1 cellular context compared by ENCODE assay signal in genomic region chr12:57765003-57765697, GRCh38.
TF ChIP-seq lines count a peak whose summit lies in the region.

No MANE protein-coding gene starts in this region.

TF ChIP-seq in H1, 55 proteins besides CTCF, POLR2A, EP300 and RAD21:
- TF ChIP-seq, protein P1, sequence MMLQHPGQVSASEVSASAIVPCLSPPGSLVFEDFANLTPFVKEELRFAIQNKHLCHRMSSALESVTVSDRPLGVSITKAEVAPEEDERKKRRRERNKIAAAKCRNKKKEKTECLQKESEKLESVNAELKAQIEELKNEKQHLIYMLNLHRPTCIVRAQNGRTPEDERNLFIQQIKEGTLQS (IDR thresholded peaks at IDR 0.05; ENCODE audit: insufficient read depth, low read depth, low read length): no peak
- TF ChIP-seq EZH2 (IDR thresholded peaks at IDR 0.05; ENCODE audit: low read depth, low read length, severe bottlenecking) (peak; percentile 36), ZNF274 (IDR thresholded peaks at IDR 0.05; ENCODE audit: borderline replicate concordance, extremely low read depth, low read length) (no peak), KDM4A (IDR thresholded peaks at IDR 0.05; ENCODE audit: low read depth, low read length, severe bottlenecking) (peak; percentile 93), BRCA1 (IDR thresholded peaks at IDR 0.05; ENCODE audit: low read depth, low read length) (no peak), CHD7 (IDR thresholded peaks at IDR 0.05; ENCODE audit: insufficient replicate concordance, low read length) (no peak), RXRA (IDR thresholded peaks at IDR 0.05; ENCODE audit: insufficient read depth, low read depth, low read length) (no peak), JUN (IDR thresholded peaks at IDR 0.05; ENCODE audit: low read depth, low read length) (no peak), SAP30 (IDR thresholded peaks at IDR 0.05; ENCODE audit: insufficient read depth, insufficient replicate concordance, low read length) (no peak), POLR2AphosphoS5 (IDR thresholded peaks at IDR 0.05; ENCODE audit: low read depth, low read length) (peak; percentile 70), YY1 (IDR thresholded peaks at IDR 0.05; ENCODE audit: low read depth, low read length) (no peak), BACH1 (IDR thresholded peaks at IDR 0.05; ENCODE audit: low read length) (no peak), CBX5 (IDR thresholded peaks at IDR 0.05; ENCODE audit: low read depth, low read length) (no peak), TAF1 (IDR thresholded peaks at IDR 0.05; ENCODE audit: low read depth, low read length) (peak; percentile 64), HDAC6 (IDR thresholded peaks at IDR 0.05; ENCODE audit: low read depth, low read length) (no peak), CTBP2 (IDR thresholded peaks at IDR 0.05; ENCODE audit: borderline replicate concordance, insufficient read depth, insufficient read length, low read length) (no peak), TCF12 (IDR thresholded peaks at IDR 0.05; ENCODE audit: low read depth, low read length) (no peak), KDM1A (IDR thresholded peaks at IDR 0.05; ENCODE audit: borderline replicate concordance, low read length) (no peak), SIX5 (IDR thresholded peaks at IDR 0.05; ENCODE audit: low read depth, low read length) (no peak), TEAD4 (IDR thresholded peaks at IDR 0.05; ENCODE audit: low read depth, low read length) (0 out of 2 replicates have a peak, but pooled peaks have one; percentile 16), SP2 (IDR thresholded peaks at IDR 0.05; ENCODE audit: low read length) (no peak), USF2 (IDR thresholded peaks at IDR 0.05; ENCODE audit: low read length) (no peak), POU5F1 (IDR thresholded peaks at IDR 0.05; ENCODE audit: low read depth, low read length) (no peak), NRF1 (IDR thresholded peaks at IDR 0.05; ENCODE audit: low read depth, low read length) (no peak), GTF2F1 (IDR thresholded peaks at IDR 0.05; ENCODE audit: borderline replicate concordance, low read depth, low read length) (0 out of 2 replicates have a peak, but pooled peaks have one; percentile 11), RNF2 (IDR thresholded peaks at IDR 0.05; ENCODE audit: borderline replicate concordance, low read depth, low read length, missing control alignments, poor library complexity, severe bottlenecking) (peak; percentile 52), TBP (IDR thresholded peaks at IDR 0.05; ENCODE audit: low read depth, low read length) (0 out of 2 replicates have a peak, but pooled peaks have one; percentile 37), CREB1 (IDR thresholded peaks at IDR 0.05) (0 out of 2 replicates have a peak, but pooled peaks have one; percentile 25), PHF8 (conservative IDR thresholded peaks at IDR 0.05; ENCODE audit: low read depth, low read length) (peak; percentile 27; the same call in 1 of the 2 replicates), CEBPB (IDR thresholded peaks at IDR 0.05; ENCODE audit: low read depth, low read length) (no peak), GABPA (IDR thresholded peaks at IDR 0.05; ENCODE audit: borderline replicate concordance, insufficient read depth, low read length) (peak; percentile 47; the same call in 1 of the 2 replicates), E2F6 (IDR thresholded peaks at IDR 0.05) (no peak; the same call in 1 of the 2 replicates), TAF7 (optimal IDR thresholded peaks at IDR 0.05; ENCODE audit: borderline replicate concordance, low read depth, low read length) (no peak), CHD2 (IDR thresholded peaks at IDR 0.05; ENCODE audit: low read length) (no peak), SP1 (IDR thresholded peaks at IDR 0.05; ENCODE audit: low read depth, low read length) (0 out of 2 replicates have a peak, but pooled peaks have one; percentile 28), HDAC2 (IDR thresholded peaks at IDR 0.05; ENCODE audit: borderline replicate concordance in 1 of 2, low read depth in 2 of 2, low read length in 2 of 2) (no peak), ASH2L (IDR thresholded peaks at IDR 0.05; ENCODE audit: low read length) (peak; percentile 84), ATF2 (IDR thresholded peaks at IDR 0.05; ENCODE audit: low read length) (no peak), MAX (IDR thresholded peaks at IDR 0.05) (peak; percentile 62; the same call in 1 of the 2 replicates), CBX8 (IDR thresholded peaks at IDR 0.05; ENCODE audit: borderline replicate concordance, low read depth, low read length) (no peak), FOSL1 (IDR thresholded peaks at IDR 0.05; ENCODE audit: insufficient read depth, low read depth, low read length) (no peak), BCL11A (IDR thresholded peaks at IDR 0.05; ENCODE audit: low read depth in 2 of 2, low read length in 2 of 2) (no peak), SIN3A (conservative IDR thresholded peaks at IDR 0.05 in 1 of 2, IDR thresholded peaks at IDR 0.05 in 1 of 2; ENCODE audit: low read depth in 1 of 2, low read length in 2 of 2) (peak in 1 of 2 experiments; percentile 63; a peak in 2 of 4 replicates), RBBP5 (IDR thresholded peaks at IDR 0.05; ENCODE audit: borderline replicate concordance, low read depth, low read length) (no peak; the same call in 1 of the 2 replicates), MAFK (IDR thresholded peaks at IDR 0.05; ENCODE audit: low read depth, low read length) (no peak), SIRT6 (IDR thresholded peaks at IDR 0.05; ENCODE audit: low read length) (no peak), KDM5A (IDR thresholded peaks at IDR 0.05; ENCODE audit: low read length) (no peak), NANOG (IDR thresholded peaks at IDR 0.05; ENCODE audit: insufficient read depth, low read depth, low read length, poor library complexity, severe bottlenecking) (no peak), SUZ12 (IDR thresholded peaks at IDR 0.05; ENCODE audit: low read length) (peak; percentile 85), JUND (IDR thresholded peaks at IDR 0.05; ENCODE audit: low read length) (no peak), RFX5 (IDR thresholded peaks at IDR 0.05; ENCODE audit: borderline replicate concordance, low read depth, low read length) (no peak), SP4 (IDR thresholded peaks at IDR 0.05; ENCODE audit: low read length) (no peak)
TF ChIP-seq in H1: peak in this region for 16.
